ENCODE assay signal across 8 cellular contexts in the genomic region with DNA sequence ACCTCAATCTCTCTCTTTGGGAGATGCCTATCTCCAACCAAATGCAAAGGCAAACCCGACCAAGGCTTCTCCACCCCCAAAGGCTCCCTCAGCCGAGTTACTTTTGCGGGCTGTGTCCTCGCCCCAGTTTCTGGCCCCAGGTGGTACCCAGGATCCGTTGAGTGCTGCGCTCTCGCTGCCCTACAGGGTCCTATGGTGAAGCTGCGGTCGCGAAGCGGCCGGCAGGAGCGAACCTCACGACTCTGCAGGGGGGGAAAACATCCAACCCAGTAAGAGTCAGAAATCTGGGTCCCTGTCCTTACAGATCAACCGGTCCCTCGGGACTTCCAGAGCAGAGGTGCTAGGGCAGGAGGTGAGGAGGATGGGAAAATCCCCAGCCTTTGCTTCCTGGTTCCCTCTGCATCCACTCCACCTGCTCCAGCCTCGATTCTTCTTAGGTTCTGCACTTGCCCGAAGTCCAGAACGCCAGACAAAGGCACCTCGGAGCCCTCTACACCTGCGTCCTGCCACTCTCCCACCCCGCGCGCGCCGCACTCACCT. TPM values are rescaled to one million over a fixed set of nuclear protein-coding genes. Genes with fewer than 3 reads are reported as not detected.
DNase-seq lines count a peak whose midpoint lies in the region; ATAC-seq and TF ChIP-seq lines count a peak whose summit lies in the region.

No MANE protein-coding gene starts in this region.

- no peaks in the 10 kb centered on the region for H3K27me3 ChIP-seq in right lobe of liver
- no peaks in the 10 kb centered on the region for H3K27me3 ChIP-seq in tibial nerve

- H3K4me3 ChIP-seq in astrocyte of the spinal cord (ENCODE audit: low read depth, low read length) = peak overlapping the region; percentile 43
- peak overlapping the region; percentile 37 to 45 (median 44) for H3K4me3 ChIP-seq in right lobe of liver
- H3K4me3 ChIP-seq in tibial nerve = peak overlapping the region; percentile 48 to 93 (median 66)

- in situ Hi-C loops in astrocyte of the spinal cord (cut with HindIII; ENCODE audit: low sequenced_read_pairs) = no loop called here

- H3K9me3 ChIP-seq in right lobe of liver (no peaks in the 10 kb centered on the region), tibial nerve (no peaks in the 10 kb centered on the region)

- H3K27ac ChIP-seq in right lobe of liver = no peak overlapping the region
- peak overlapping the region in 3 of 4 donors; percentile 11 to 77 (median 77) for H3K27ac ChIP-seq in tibial nerve

- 3% methylated on average over 8 of the region's 26 CpGs for WGBS in right lobe of liver (ENCODE audit: insufficient coverage, low coverage, low lambda C conversion rate, missing lambda C conversion rate)
- WGBS in tibial nerve, 2 donors = 1 to 3% methylated on average over 21 to 26 of the region's 26 CpGs

- intact Hi-C loops in right lobe of liver (cut with DNase I) = no loop called here

- H3K4me1 ChIP-seq in right lobe of liver (peaks cover 0 to 8% (median 0%) of the 10 kb centered on the region in 4 donors), tibial nerve (peaks cover 0 to 39% (median 9%) of the 10 kb centered on the region in 4 donors)

- peak; percentile 6 for DNase-seq in astrocyte of the spinal cord (ENCODE audit: low read depth, low spot score)
- DNase-seq in right lobe of liver = no peak
- no peak for DNase-seq in tibial nerve (ENCODE audit: low spot score in 2 of 2)
- no peak for DNase-seq in NCI-H187 treated with DMSO at 0.1 percent for 48 hours (lab: John Stamatoyannopoulos, UW)
- DNase-seq in central memory CD4-positive, alpha-beta T cell = no peak

- TF ChIP-seq CTCF in astrocyte of the spinal cord (IDR thresholded peaks at IDR 0.05; ENCODE audit: low read depth, low read length) (no peak), right lobe of liver (IDR thresholded peaks at IDR 0.05) (no peak), tibial nerve (IDR thresholded peaks at IDR 0.05) (no peak)

- no peak for TF ChIP-seq POLR2A in right lobe of liver (IDR thresholded peaks at IDR 0.05)
- TF ChIP-seq POLR2A in tibial nerve (IDR thresholded peaks at IDR 0.05) = no peak

- no peaks in the 10 kb centered on the region for H3K36me3 ChIP-seq in right lobe of liver
- H3K36me3 ChIP-seq in tibial nerve = no peaks in the 10 kb centered on the region

- peak; percentile 8 for ATAC-seq in GM19023 (IDR thresholded peaks at IDR 0.05; ENCODE audit: unreplicated experiment)
- peak; percentile 7 for ATAC-seq in HG03135 (IDR thresholded peaks at IDR 0.05; ENCODE audit: unreplicated experiment)
- ATAC-seq in right lobe of liver = peak in 1 of 4 donors; percentile 13
- no peak for ATAC-seq in HG03342 (IDR thresholded peaks at IDR 0.05; ENCODE audit: unreplicated experiment)

- TF ChIP-seq EP300 in tibial nerve (IDR thresholded peaks at IDR 0.05) = no peak

RNA-seq across cellular contexts. Expression of gene HS3ST1, which starts 0.5 kb away (rescaled TPM):
- total RNA-seq in right lobe of liver (1 to 10 TPM in 1 of 6 experiments, under 1 TPM in 5; 0.11 to 1.2 (median 0.25) TPM), tibial nerve (1 to 10 TPM in 3 of 4 donors, under 1 TPM in 1; 0.21 to 6.0 (median 2.1) TPM)

Comparison
In these comparisons a context has a peak if more than half of its experiments do, and no peak if none do; other contexts are left out.
1. H3K27ac ChIP-seq: peak in tibial nerve (3 of 4); none in right lobe of liver (0 of 3).
2. Peak in every context shown above with its lines, with median percentiles within 50 percentile points of each other: H3K4me3 ChIP-seq.